Comparison of ENCODE assay signal across 2 cellular contexts in the genomic region with DNA sequence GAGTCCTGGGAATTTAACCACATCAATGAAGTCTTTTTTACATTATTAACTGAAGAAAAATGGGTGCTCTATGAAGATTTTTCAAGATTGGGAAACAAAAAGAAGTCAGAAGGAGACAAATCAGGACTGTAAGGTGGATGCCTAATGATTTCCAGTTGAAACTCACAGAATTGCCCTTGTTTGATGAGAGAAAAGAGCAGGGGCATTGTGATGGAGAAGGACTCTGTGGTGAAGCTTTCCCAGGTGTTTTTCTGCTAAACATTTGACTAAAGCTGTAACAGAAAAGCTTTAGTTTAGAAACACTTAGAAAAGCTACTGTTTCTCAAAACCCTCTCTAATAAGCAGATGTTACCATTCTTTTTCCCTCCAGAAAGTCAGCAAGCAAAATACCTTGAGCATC.
TF ChIP-seq lines count a peak whose summit lies in the region.

No MANE protein-coding gene starts in this region.

TF ChIP-seq in GM23338, 12 proteins besides CTCF, POLR2A, EP300 and RAD21 (continues in another document):
- TF ChIP-seq NANOG (IDR thresholded peaks at IDR 0.05; ENCODE audit: borderline replicate concordance), result no peak
- TF ChIP-seq EZH2 (IDR thresholded peaks at IDR 0.05; ENCODE audit: low read depth, unreplicated experiment), result no peak
- TF ChIP-seq STAT1 (IDR thresholded peaks at IDR 0.05; ENCODE audit: unreplicated experiment), result no peak
- TF ChIP-seq POLR2AphosphoS5 (IDR thresholded peaks at IDR 0.05; ENCODE audit: low read depth), result no peak
- TF ChIP-seq CREB1 (CRISPR knock-in tag; IDR thresholded peaks at IDR 0.05; ENCODE audit: low read depth), result no peak
- no peak for TF ChIP-seq ZNF114 (CRISPR knock-in tag; IDR thresholded peaks at IDR 0.05)
- TF ChIP-seq, protein P1, sequence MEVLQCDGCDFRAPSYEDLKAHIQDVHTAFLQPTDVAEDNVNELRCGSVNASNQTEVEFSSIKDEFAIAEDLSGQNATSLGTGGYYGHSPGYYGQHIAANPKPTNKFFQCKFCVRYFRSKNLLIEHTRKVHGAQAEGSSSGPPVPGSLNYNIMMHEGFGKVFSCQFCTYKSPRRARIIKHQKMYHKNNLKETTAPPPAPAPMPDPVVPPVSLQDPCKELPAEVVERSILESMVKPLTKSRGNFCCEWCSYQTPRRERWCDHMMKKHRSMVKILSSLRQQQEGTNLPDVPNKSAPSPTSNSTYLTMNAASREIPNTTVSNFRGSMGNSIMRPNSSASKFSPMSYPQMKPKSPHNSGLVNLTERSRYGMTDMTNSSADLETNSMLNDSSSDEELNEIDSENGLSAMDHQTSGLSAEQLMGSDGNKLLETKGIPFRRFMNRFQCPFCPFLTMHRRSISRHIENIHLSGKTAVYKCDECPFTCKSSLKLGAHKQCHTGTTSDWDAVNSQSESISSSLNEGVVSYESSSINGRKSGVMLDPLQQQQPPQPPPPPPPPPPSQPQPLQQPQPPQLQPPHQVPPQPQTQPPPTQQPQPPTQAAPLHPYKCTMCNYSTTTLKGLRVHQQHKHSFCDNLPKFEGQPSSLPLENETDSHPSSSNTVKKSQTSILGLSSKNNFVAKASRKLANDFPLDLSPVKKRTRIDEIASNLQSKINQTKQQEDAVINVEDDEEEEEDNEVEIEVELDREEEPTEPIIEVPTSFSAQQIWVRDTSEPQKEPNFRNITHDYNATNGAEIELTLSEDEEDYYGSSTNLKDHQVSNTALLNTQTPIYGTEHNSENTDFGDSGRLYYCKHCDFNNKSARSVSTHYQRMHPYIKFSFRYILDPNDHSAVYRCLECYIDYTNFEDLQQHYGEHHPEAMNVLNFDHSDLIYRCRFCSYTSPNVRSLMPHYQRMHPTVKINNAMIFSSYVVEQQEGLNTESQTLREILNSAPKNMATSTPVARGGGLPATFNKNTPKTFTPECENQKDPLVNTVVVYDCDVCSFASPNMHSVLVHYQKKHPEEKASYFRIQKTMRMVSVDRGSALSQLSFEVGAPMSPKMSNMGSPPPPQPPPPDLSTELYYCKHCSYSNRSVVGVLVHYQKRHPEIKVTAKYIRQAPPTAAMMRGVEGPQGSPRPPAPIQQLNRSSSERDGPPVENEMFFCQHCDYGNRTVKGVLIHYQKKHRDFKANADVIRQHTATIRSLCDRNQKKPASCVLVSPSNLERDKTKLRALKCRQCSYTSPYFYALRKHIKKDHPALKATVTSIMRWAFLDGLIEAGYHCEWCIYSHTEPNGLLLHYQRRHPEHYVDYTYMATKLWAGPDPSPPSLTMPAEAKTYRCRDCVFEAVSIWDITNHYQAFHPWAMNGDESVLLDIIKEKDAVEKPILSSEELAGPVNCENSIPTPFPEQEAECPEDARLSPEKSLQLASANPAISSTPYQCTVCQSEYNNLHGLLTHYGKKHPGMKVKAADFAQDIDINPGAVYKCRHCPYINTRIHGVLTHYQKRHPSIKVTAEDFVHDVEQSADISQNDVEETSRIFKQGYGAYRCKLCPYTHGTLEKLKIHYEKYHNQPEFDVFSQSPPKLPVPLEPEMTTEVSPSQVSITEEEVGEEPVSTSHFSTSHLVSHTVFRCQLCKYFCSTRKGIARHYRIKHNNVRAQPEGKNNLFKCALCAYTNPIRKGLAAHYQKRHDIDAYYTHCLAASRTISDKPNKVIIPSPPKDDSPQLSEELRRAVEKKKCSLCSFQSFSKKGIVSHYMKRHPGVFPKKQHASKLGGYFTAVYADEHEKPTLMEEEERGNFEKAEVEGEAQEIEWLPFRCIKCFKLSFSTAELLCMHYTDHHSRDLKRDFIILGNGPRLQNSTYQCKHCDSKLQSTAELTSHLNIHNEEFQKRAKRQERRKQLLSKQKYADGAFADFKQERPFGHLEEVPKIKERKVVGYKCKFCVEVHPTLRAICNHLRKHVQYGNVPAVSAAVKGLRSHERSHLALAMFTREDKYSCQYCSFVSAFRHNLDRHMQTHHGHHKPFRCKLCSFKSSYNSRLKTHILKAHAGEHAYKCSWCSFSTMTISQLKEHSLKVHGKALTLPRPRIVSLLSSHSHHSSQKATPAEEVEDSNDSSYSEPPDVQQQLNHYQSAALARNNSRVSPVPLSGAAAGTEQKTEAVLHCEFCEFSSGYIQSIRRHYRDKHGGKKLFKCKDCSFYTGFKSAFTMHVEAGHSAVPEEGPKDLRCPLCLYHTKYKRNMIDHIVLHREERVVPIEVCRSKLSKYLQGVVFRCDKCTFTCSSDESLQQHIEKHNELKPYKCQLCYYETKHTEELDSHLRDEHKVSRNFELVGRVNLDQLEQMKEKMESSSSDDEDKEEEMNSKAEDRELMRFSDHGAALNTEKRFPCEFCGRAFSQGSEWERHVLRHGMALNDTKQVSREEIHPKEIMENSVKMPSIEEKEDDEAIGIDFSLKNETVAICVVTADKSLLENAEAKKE (CRISPR knock-in tag; IDR thresholded peaks at IDR 0.05), result no peak
- no peak for TF ChIP-seq JUNB (IDR thresholded peaks at IDR 0.05; ENCODE audit: unreplicated experiment)
- TF ChIP-seq EZH2phosphoT487 (IDR thresholded peaks at IDR 0.05; ENCODE audit: unreplicated experiment), result no peak
- TF ChIP-seq, protein P2, sequence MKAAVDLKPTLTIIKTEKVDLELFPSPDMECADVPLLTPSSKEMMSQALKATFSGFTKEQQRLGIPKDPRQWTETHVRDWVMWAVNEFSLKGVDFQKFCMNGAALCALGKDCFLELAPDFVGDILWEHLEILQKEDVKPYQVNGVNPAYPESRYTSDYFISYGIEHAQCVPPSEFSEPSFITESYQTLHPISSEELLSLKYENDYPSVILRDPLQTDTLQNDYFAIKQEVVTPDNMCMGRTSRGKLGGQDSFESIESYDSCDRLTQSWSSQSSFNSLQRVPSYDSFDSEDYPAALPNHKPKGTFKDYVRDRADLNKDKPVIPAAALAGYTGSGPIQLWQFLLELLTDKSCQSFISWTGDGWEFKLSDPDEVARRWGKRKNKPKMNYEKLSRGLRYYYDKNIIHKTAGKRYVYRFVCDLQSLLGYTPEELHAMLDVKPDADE (IDR thresholded peaks at IDR 0.05), result no peak

TF ChIP-seq in H1, 55 proteins besides CTCF, POLR2A, EP300 and RAD21:
- no peak for TF ChIP-seq SP2 (IDR thresholded peaks at IDR 0.05; ENCODE audit: low read length)
- no peak for TF ChIP-seq SIX5 (IDR thresholded peaks at IDR 0.05; ENCODE audit: low read depth, low read length)
- no peak for TF ChIP-seq FOSL1 (IDR thresholded peaks at IDR 0.05; ENCODE audit: insufficient read depth, low read depth, low read length)
TF ChIP-seq in H1: peak in this region for 0.
